19 cellular contexts compared by ENCODE assay signal in the genomic region with DNA sequence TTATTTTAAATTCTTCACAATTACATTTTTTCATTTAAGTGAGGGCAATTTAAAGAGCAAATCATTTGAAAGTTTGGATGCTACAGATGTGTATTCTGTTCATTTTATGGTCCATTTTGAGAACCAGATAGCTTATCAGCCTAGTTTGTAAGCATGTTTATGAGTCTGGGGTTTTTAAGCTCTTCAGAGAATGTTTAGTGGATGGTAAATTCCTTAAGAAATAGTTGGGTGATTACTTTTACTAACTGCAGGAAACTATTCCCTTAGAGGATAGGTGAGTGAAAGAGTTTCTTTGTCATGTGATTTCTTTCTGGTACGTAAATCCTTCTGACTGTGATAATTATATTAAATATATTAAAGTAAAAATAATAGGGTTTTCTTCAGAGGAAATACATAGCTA. TPM values are rescaled to one million over a fixed set of nuclear protein-coding genes. Genes with fewer than 3 reads are reported as not detected.
DNase-seq lines count a peak whose midpoint lies in the region; ATAC-seq, FAIRE-seq and TF ChIP-seq lines count a peak whose summit lies in the region.
"Had no signal": no experiment of that assay in that cellular context is flagged by ENCODE, and none has a peak within 500 bp of the region (broad histone marks: within the 10 kb centered on the region; RNA-seq: fewer than 3 reads in every experiment).

No MANE protein-coding gene starts in this region.

- H4K20me1 ChIP-seq in smooth muscle cell (ENCODE audit: low read depth) = no peaks in the 10 kb centered on the region

- H3K27ac Mint-ChIP-seq in T-cell = no peak overlapping the region

- no peaks in the 10 kb centered on the region for H3K27me3 Mint-ChIP-seq in T-cell
- H3K27me3 Mint-ChIP-seq: CD8-positive, alpha-beta memory T cell had no signal

- CTCF ChIA-PET in T-cell (lab: Charles Lee) = no interaction called here

- peak; percentile 89 for FAIRE-seq in G401.6 (lab: Jason Lieb, UNC)
- FAIRE-seq: D721Med had no signal

- H3K4me1 Mint-ChIP-seq in T-cell = peaks cover 83 to 87% (median 85%) of the 10 kb centered on the region in 3 donors

- H3K4me1 ChIP-seq in smooth muscle cell (ENCODE audit: low read depth) = peaks cover 4% of the 10 kb centered on the region
- no peaks in the 10 kb centered on the region for H3K4me1 ChIP-seq in lower lobe of right lung

- no peak overlapping the region for H3K9ac ChIP-seq in smooth muscle cell (ENCODE audit: low read depth)

- peaks cover 4% of the 10 kb centered on the region for H3K36me3 Mint-ChIP-seq in T-cell

- no peaks in the 10 kb centered on the region for H3F3A ChIP-seq in smooth muscle cell (ENCODE audit: low read depth)

- POLR2A ChIA-PET in T-cell (lab: Charles Lee) = interaction anchor here in 1 of 2 donors (1.1 kb wide), 1 partner anchor 36 kb away, joined by 3 read pairs; no protein-coding TSS in a partner anchor

- H3K9me3 ChIP-seq in smooth muscle cell (replicated peaks; ENCODE audit: low read depth) (no peaks in the 10 kb centered on the region), lower lobe of right lung (no peaks in the 10 kb centered on the region)

- TF ChIP-seq CTCF in smooth muscle cell (IDR thresholded peaks at IDR 0.05; ENCODE audit: borderline replicate concordance, insufficient read depth, poor library complexity, severe bottlenecking) (no peak), lower lobe of right lung (IDR thresholded peaks at IDR 0.05) (no peak)

- H3K27ac ChIP-seq in smooth muscle cell (ENCODE audit: low read depth) = peak overlapping the region; percentile 57
- no peak overlapping the region for H3K27ac ChIP-seq in lower lobe of right lung

- peaks cover 0 to 3% (median 0%) of the 10 kb centered on the region in 3 donors for H3K9me3 Mint-ChIP-seq in T-cell
- H3K9me3 Mint-ChIP-seq: CD8-positive, alpha-beta memory T cell had no signal

- peak overlapping the region; percentile 69 for H3K4me2 ChIP-seq in smooth muscle cell

- intact Hi-C loops in lower lobe of right lung (cut with DNase I) = no loop called here

- WGBS in smooth muscle cell (ENCODE audit: low lambda C conversion rate) = 16% methylated on average over 1 of the region's 1 CpG

- H3K79me2 ChIP-seq in smooth muscle cell (ENCODE audit: low read depth) = peaks cover 63% of the 10 kb centered on the region

- H3K4me3 Mint-ChIP-seq in T-cell = no peak overlapping the region
- H3K4me3 Mint-ChIP-seq: CD8-positive, alpha-beta memory T cell had no signal

- H3K36me3 ChIP-seq in smooth muscle cell (ENCODE audit: low read depth) (no peaks in the 10 kb centered on the region), lower lobe of right lung (no peaks in the 10 kb centered on the region)

- H2AFZ ChIP-seq in smooth muscle cell (ENCODE audit: low read depth) = no peak overlapping the region

- H3K27me3 ChIP-seq in smooth muscle cell (ENCODE audit: low read depth) = no peaks in the 10 kb centered on the region
- H3K27me3 ChIP-seq in lower lobe of right lung (ENCODE audit: low read depth) = no peaks in the 10 kb centered on the region

- DNase-seq in NCI-H226 (peak; percentile 18), iris pigment epithelial cell (ENCODE audit: low read depth) (peak; percentile 54), smooth muscle cell (lab: John Stamatoyannopoulos, UW; ENCODE audit: unreplicated experiment) (no peak), lower lobe of right lung (no peak), T-cell (no peak), T-helper 9 cell (no peak)
- DNase-seq: ACHN; C1 segment of cervical spinal cord; CD8-positive, alpha-beta memory T cell; GOT3; KBM-7; MV-4-11; NCI-H1417; NCI-H187; NCI-H2227 treated with DMSO at 0.1 percent for 48 hours; NCI-H524; SHP77 treated with DMSO at 0.1 percent for 48 hours had no signal

- ATAC-seq in lower lobe of right lung (no peak), T-cell (replicated peaks in 1 of 4) (no peak)

- H3K4me3 ChIP-seq in smooth muscle cell (no peak overlapping the region), lower lobe of right lung (no peak overlapping the region)

RNA-seq across cellular contexts. Expression of a gene that starts 17.6 kb away (rescaled TPM):
- 24.7 and 33.8 TPM in 2 replicates for total RNA-seq in smooth muscle cell
- polyA plus RNA-seq in smooth muscle cell = 11.1 and 16.7 TPM in 2 replicates
- total RNA-seq in lower lobe of right lung = 6.7 TPM
- 10 to 100 TPM; 25.2 to 53.0 (median 27.0) TPM for total RNA-seq in T-cell

Comparison
In these comparisons a context has a peak if more than half of its experiments do, and no peak if none do; other contexts are left out.
1. DNase-seq: peak in NCI-H226 (single experiment) and iris pigment epithelial cell (single experiment); none in smooth muscle cell (single experiment), lower lobe of right lung (single experiment), T-cell (0 of 34) and T-helper 9 cell (single experiment).